18 cellular contexts compared by ENCODE assay signal in genomic region chr10:27256790-27257189, GRCh38. TPM values are rescaled to one million over a fixed set of nuclear protein-coding genes. Genes with fewer than 3 reads are reported as not detected.
DNase-seq lines count a peak whose midpoint lies in the region; ATAC-seq and TF ChIP-seq lines count a peak whose summit lies in the region.
"Had no signal": no experiment of that assay in that cellular context is flagged by ENCODE, and none has a peak within 500 bp of the region (broad histone marks: within the 10 kb centered on the region; RNA-seq: fewer than 3 reads in every experiment).

No MANE protein-coding gene starts in this region.

- no peaks in the 10 kb centered on the region for H3K9me3 Mint-ChIP-seq in activated CD8-positive, alpha-beta memory T cell treated with anti-CD3 and anti-CD28 coated beads, Interleukin-2, amount 10 ng/mL, durations not matched to agents 7 days and 5 days (ENCODE audit: low read depth)
- peaks cover 6% of the 10 kb centered on the region for H3K9me3 Mint-ChIP-seq in CD8-positive, alpha-beta T cell
- no peaks in the 10 kb centered on the region for H3K9me3 Mint-ChIP-seq in activated T-helper 17 cell treated with anti-CD3 and anti-CD28 coated beads, Interleukin-2, amount 50 U/mL, for 72 hours
- no peaks in the 10 kb centered on the region for H3K9me3 Mint-ChIP-seq in natural killer cell treated with Interleukin-12 subunit alpha and Interleukin-12 subunit beta and Interleukin-15 and Interleukin-18, amount 100 ng/mL, for 72 hours

- no peak overlapping the region for H3K27ac Mint-ChIP-seq in activated CD8-positive, alpha-beta memory T cell treated with anti-CD3 and anti-CD28 coated beads, Interleukin-2, amount 10 ng/mL, durations not matched to agents 7 days and 5 days
- peak overlapping the region; percentile 68 for H3K27ac Mint-ChIP-seq in CD8-positive, alpha-beta T cell
- no peak overlapping the region for H3K27ac Mint-ChIP-seq in activated T-helper 17 cell treated with anti-CD3 and anti-CD28 coated beads, Interleukin-2, amount 50 U/mL, for 72 hours
- no peak overlapping the region for H3K27ac Mint-ChIP-seq in natural killer cell treated with Interleukin-12 subunit alpha and Interleukin-12 subunit beta and Interleukin-15 and Interleukin-18, amount 100 ng/mL, for 72 hours

- H3K4me3 ChIP-seq in CD8-positive, alpha-beta T cell (ENCODE audit: low read depth, low read length), result no peak overlapping the region
- no peak overlapping the region for H3K4me3 ChIP-seq in WERI-Rb-1 (ENCODE audit: low read depth, low read length)

- CTCF ChIA-PET in activated CD8-positive, alpha-beta memory T cell treated with anti-CD3 and anti-CD28 coated beads, Interleukin-2, amount 10 ng/mL, durations not matched to agents 7 days and 5 days (lab: Charles Lee), result interaction anchor here (0.8 to 1.4 kb wide), 2 partner anchors 17 to 33 kb away, joined by 3 read pairs; no protein-coding TSS in a partner anchor
- CTCF ChIA-PET in CD8-positive, alpha-beta T cell (lab: Charles Lee), result interaction anchor here (1.0 to 2.3 kb wide), 4 partner anchors 14 to 34 kb away, joined by 3 to 14 read pairs (median 5); no protein-coding TSS in a partner anchor

- H3K4me1 Mint-ChIP-seq in activated CD8-positive, alpha-beta memory T cell treated with anti-CD3 and anti-CD28 coated beads, Interleukin-2, amount 10 ng/mL, durations not matched to agents 7 days and 5 days, result peaks cover 35% of the 10 kb centered on the region
- peaks cover 32% of the 10 kb centered on the region for H3K4me1 Mint-ChIP-seq in CD8-positive, alpha-beta T cell (ENCODE audit: low read depth)
- H3K4me1 Mint-ChIP-seq in activated T-helper 17 cell treated with anti-CD3 and anti-CD28 coated beads, Interleukin-2, amount 50 U/mL, for 72 hours, result peaks cover 14% of the 10 kb centered on the region
- peaks cover 24 to 35% of the 10 kb centered on the region in 2 donors for H3K4me1 Mint-ChIP-seq in natural killer cell treated with Interleukin-12 subunit alpha and Interleukin-12 subunit beta and Interleukin-15 and Interleukin-18, amount 100 ng/mL, for 72 hours (ENCODE audit: low read depth in 2 of 2)

- H3K27me3 Mint-ChIP-seq in activated CD8-positive, alpha-beta memory T cell treated with anti-CD3 and anti-CD28 coated beads, Interleukin-2, amount 10 ng/mL, durations not matched to agents 7 days and 5 days, result peaks cover 45% of the 10 kb centered on the region
- H3K27me3 Mint-ChIP-seq in CD8-positive, alpha-beta T cell (ENCODE audit: low read depth), result peaks cover 17% of the 10 kb centered on the region
- H3K27me3 Mint-ChIP-seq in activated T-helper 17 cell treated with anti-CD3 and anti-CD28 coated beads, Interleukin-2, amount 50 U/mL, for 72 hours, result peaks cover 15% of the 10 kb centered on the region
- H3K27me3 Mint-ChIP-seq in natural killer cell treated with Interleukin-12 subunit alpha and Interleukin-12 subunit beta and Interleukin-15 and Interleukin-18, amount 100 ng/mL, for 72 hours, result peaks cover 11 to 20% of the 10 kb centered on the region in 2 donors

- peaks cover 23% of the 10 kb centered on the region for H3K4me1 ChIP-seq in CD8-positive, alpha-beta T cell (ENCODE audit: insufficient read depth, low read length)
- H3K4me1 ChIP-seq: Caco-2 had no signal

- H3K9me3 ChIP-seq in CD8-positive, alpha-beta T cell (ENCODE audit: low read length), result no peaks in the 10 kb centered on the region
- H3K9me3 ChIP-seq in WERI-Rb-1 (ENCODE audit: severe bottlenecking), result no peaks in the 10 kb centered on the region
- H3K9me3 ChIP-seq: Caco-2 had no signal

- no peak overlapping the region for H3K27ac ChIP-seq in CD8-positive, alpha-beta T cell (ENCODE audit: low read depth, low read length)
- H3K27ac ChIP-seq in WERI-Rb-1, result no peak overlapping the region
- H3K27ac ChIP-seq: C4-2B had no signal

- intact Hi-C loops in CD8-positive, alpha-beta T cell (cut with DNase I, micrococcal nuclease), result loop anchor here (1.0 kb wide), 2 partner anchors 13 to 14 kb away; no protein-coding TSS in a partner anchor

- no peaks in the 10 kb centered on the region for H3K27me3 ChIP-seq in CD8-positive, alpha-beta T cell (ENCODE audit: insufficient read depth, low read length)
- H3K27me3 ChIP-seq in WERI-Rb-1 (ENCODE audit: insufficient read depth, low read depth, severe bottlenecking), result no peaks in the 10 kb centered on the region

- H3K36me3 ChIP-seq in CD8-positive, alpha-beta T cell (ENCODE audit: insufficient read depth, low read length), result no peaks in the 10 kb centered on the region
- no peaks in the 10 kb centered on the region for H3K36me3 ChIP-seq in WERI-Rb-1

- no peak for ATAC-seq in activated CD8-positive, alpha-beta memory T cell treated with anti-CD3 and anti-CD28 coated beads, Interleukin-2, amount 10 ng/mL, durations not matched to agents 7 days and 5 days
- ATAC-seq in CD8-positive, alpha-beta T cell, result no peak
- ATAC-seq in activated T-helper 17 cell treated with anti-CD3 and anti-CD28 coated beads, Interleukin-2, amount 50 U/mL, for 72 hours (replicated peaks), result no peak
- ATAC-seq in natural killer cell treated with Interleukin-12 subunit alpha and Interleukin-12 subunit beta and Interleukin-15 and Interleukin-18, amount 100 ng/mL, for 72 hours, result no peak
- ATAC-seq in GM21717 (IDR thresholded peaks at IDR 0.05; ENCODE audit: unreplicated experiment), result no peak

- TF ChIP-seq CTCF in CD8-positive, alpha-beta T cell (IDR thresholded peaks at IDR 0.05), result no peak
- TF ChIP-seq CTCF in WERI-Rb-1 (IDR thresholded peaks at IDR 0.05; ENCODE audit: low read depth, low read length), result no peak

- POLR2A ChIA-PET in CD8-positive, alpha-beta T cell (lab: Charles Lee), result interaction anchor here (0.7 to 2.4 kb wide), 5 partner anchors 7 to 103 kb away, joined by 3 to 26 read pairs (median 7); partner anchors contain the start of genes ACBD5 and YME1L1

- peak overlapping the region; percentile 73 for H3K4me3 Mint-ChIP-seq in activated CD8-positive, alpha-beta memory T cell treated with anti-CD3 and anti-CD28 coated beads, Interleukin-2, amount 10 ng/mL, durations not matched to agents 7 days and 5 days
- H3K4me3 Mint-ChIP-seq in CD8-positive, alpha-beta T cell, result peak overlapping the region; percentile 85
- peak overlapping the region; percentile 86 for H3K4me3 Mint-ChIP-seq in activated T-helper 17 cell treated with anti-CD3 and anti-CD28 coated beads, Interleukin-2, amount 50 U/mL, for 72 hours
- peak overlapping the region; percentile 98 for H3K4me3 Mint-ChIP-seq in natural killer cell treated with Interleukin-12 subunit alpha and Interleukin-12 subunit beta and Interleukin-15 and Interleukin-18, amount 100 ng/mL, for 72 hours

- DNase-seq in activated CD8-positive, alpha-beta memory T cell treated with anti-CD3 and anti-CD28 coated beads, Interleukin-2, amount 10 ng/mL, durations not matched to agents 7 days and 5 days, result no peak
- DNase-seq in activated CD8-positive, alpha-beta memory T cell treated with anti-CD3 and anti-CD28 coated beads for 24 hours, result no peak
- no peak for DNase-seq in CD8-positive, alpha-beta T cell
- no peak for DNase-seq in natural killer cell treated with Interleukin-12 subunit alpha and Interleukin-12 subunit beta and Interleukin-15 and Interleukin-18, amount 100 ng/mL, for 72 hours (ENCODE audit: low spot score)
- DNase-seq in WERI-Rb-1, result no peak
- DNase-seq: Caco-2, DMS153, HCEC 1CT, IMR-90, NCI-H1105 treated with DMSO at 0.1 percent for 48 hours, NCI-H187, NCI-H2171, NCI-H446, NCI-H69, SHP77 had no signal

- H3K36me3 Mint-ChIP-seq in activated CD8-positive, alpha-beta memory T cell treated with anti-CD3 and anti-CD28 coated beads, Interleukin-2, amount 10 ng/mL, durations not matched to agents 7 days and 5 days, result no peaks in the 10 kb centered on the region
- no peaks in the 10 kb centered on the region for H3K36me3 Mint-ChIP-seq in CD8-positive, alpha-beta T cell
- no peaks in the 10 kb centered on the region for H3K36me3 Mint-ChIP-seq in activated T-helper 17 cell treated with anti-CD3 and anti-CD28 coated beads, Interleukin-2, amount 50 U/mL, for 72 hours (ENCODE audit: low read depth)
- no peaks in the 10 kb centered on the region for H3K36me3 Mint-ChIP-seq in natural killer cell treated with Interleukin-12 subunit alpha and Interleukin-12 subunit beta and Interleukin-15 and Interleukin-18, amount 100 ng/mL, for 72 hours

RNA-seq across cellular contexts. Expression of gene ACBD5, which starts 16.2 kb away (rescaled TPM):
- total RNA-seq in activated CD8-positive, alpha-beta memory T cell treated with anti-CD3 and anti-CD28 coated beads, Interleukin-2, amount 10 ng/mL, durations not matched to agents 7 days and 5 days, result 10 to 100 TPM; 24.2 to 24.5 TPM
- total RNA-seq in CD8-positive, alpha-beta T cell, result 10 to 100 TPM; 24.4 to 25.8 TPM
- 10 to 100 TPM; 25.9 to 27.4 TPM for total RNA-seq in activated T-helper 17 cell treated with anti-CD3 and anti-CD28 coated beads, Interleukin-2, amount 50 U/mL, for 72 hours
- 10 to 100 TPM; 21.9 to 32.8 TPM for total RNA-seq in natural killer cell treated with Interleukin-12 subunit alpha and Interleukin-12 subunit beta and Interleukin-15 and Interleukin-18, amount 100 ng/mL, for 72 hours
